In the genomic region with DNA sequence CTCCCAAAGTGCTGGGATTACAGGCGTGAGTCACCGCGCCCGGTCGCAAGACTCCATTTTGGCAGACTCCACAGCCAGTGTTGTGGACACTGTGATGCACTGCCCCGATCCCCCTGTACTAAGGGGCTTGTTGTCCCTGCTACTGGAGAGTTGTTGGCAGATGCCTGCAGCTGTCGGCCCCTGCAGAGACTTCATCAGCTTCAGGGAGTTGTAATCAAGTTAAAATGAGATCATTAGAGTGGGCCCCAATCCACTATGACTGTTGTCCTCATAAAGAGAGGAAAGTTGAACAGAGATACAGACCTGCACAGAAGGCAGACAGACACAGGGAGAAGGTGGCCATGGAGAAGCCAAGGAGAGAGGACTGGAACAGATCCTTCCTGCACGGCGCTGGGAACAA, we compare ENCODE assay signal across 20 cellular contexts.
"Had no signal": no experiment of that assay in that cellular context is flagged by ENCODE, and none has a peak within 500 bp of the region (broad histone marks: within the 10 kb centered on the region; RNA-seq: fewer than 3 reads in every experiment).

No MANE protein-coding gene starts in this region.

- ATAC-seq: effector memory CD8-positive, alpha-beta T cell; psoas muscle; right lobe of liver; stimulated activated memory B cell treated with anti-CD40 and anti-IgM and Interleukin-4, amounts not matched to agents 10 μg/mL and 1 μg/mL and 100 μg/mL, for 72 hours had no signal

- H3K4me1 Mint-ChIP-seq: activated naive CD4-positive, alpha-beta T cell treated with anti-CD3 and anti-CD28 coated beads, Interleukin-2, amount 50 U/mL, for 24 hours; stimulated activated memory B cell treated with anti-CD40 and anti-IgM and Interleukin-4, amounts not matched to agents 10 μg/mL and 1 μg/mL and 100 μg/mL, for 72 hours had no signal

- H3K9me3 Mint-ChIP-seq: activated naive CD4-positive, alpha-beta T cell treated with anti-CD3 and anti-CD28 coated beads, Interleukin-2, amount 50 U/mL, for 24 hours; effector memory CD8-positive, alpha-beta T cell; mesothelial cell of epicardium; stimulated activated memory B cell treated with anti-CD40 and anti-IgM and Interleukin-4, amounts not matched to agents 10 μg/mL and 1 μg/mL and 100 μg/mL, for 72 hours had no signal

- H3K27ac ChIP-seq: ovary, psoas muscle, right lobe of liver, thoracic aorta, upper lobe of left lung, VCaP had no signal

- H3K27me3 Mint-ChIP-seq: activated naive CD4-positive, alpha-beta T cell treated with anti-CD3 and anti-CD28 coated beads, Interleukin-2, amount 50 U/mL, for 24 hours; stimulated activated memory B cell treated with anti-CD40 and anti-IgM and Interleukin-4, amounts not matched to agents 10 μg/mL and 1 μg/mL and 100 μg/mL, for 72 hours had no signal

- H3K9me3 ChIP-seq: ovary, psoas muscle, right lobe of liver, thoracic aorta, upper lobe of left lung had no signal

- H3K4me3 Mint-ChIP-seq: activated naive CD4-positive, alpha-beta T cell treated with anti-CD3 and anti-CD28 coated beads, Interleukin-2, amount 50 U/mL, for 24 hours; effector memory CD8-positive, alpha-beta T cell; mesothelial cell of epicardium; stimulated activated memory B cell treated with anti-CD40 and anti-IgM and Interleukin-4, amounts not matched to agents 10 μg/mL and 1 μg/mL and 100 μg/mL, for 72 hours had no signal

- H3K4me3 ChIP-seq: lung, ovary, psoas muscle, right lobe of liver, smooth muscle cell, thoracic aorta, upper lobe of left lung had no signal

- DNase-seq: activated CD4-positive, alpha-beta T cell treated with anti-CD3 and anti-CD28 coated beads, Interleukin-2, amount 50 U/mL, for 1 hour; activated CD4-positive, CD25-positive, alpha-beta regulatory T cell treated with anti-CD3 and anti-CD28 coated beads, Interleukin-2, amount 50 U/mL, for 72 hours; activated gamma-delta T cell; dermis blood vessel endothelial cell; effector memory CD8-positive, alpha-beta T cell; foreskin fibroblast; hypothalamus; islet precursor cell; psoas muscle; stimulated activated CD4-positive, alpha-beta T cell treated with anti-CD3 and anti-CD28 coated beads, Interleukin-4, amount 100 ng/mL, for 4 hours; upper lobe of left lung had no signal

- H3K4me1 ChIP-seq: right lobe of liver had no signal

- H3K36me3 ChIP-seq: ovary, right lobe of liver, thoracic aorta, upper lobe of left lung had no signal

- H3K4me2 ChIP-seq: smooth muscle cell had no signal

- H3K27ac Mint-ChIP-seq: activated naive CD4-positive, alpha-beta T cell treated with anti-CD3 and anti-CD28 coated beads, Interleukin-2, amount 50 U/mL, for 24 hours; mesothelial cell of epicardium; stimulated activated memory B cell treated with anti-CD40 and anti-IgM and Interleukin-4, amounts not matched to agents 10 μg/mL and 1 μg/mL and 100 μg/mL, for 72 hours had no signal

- H3K27me3 ChIP-seq: ovary, right lobe of liver, upper lobe of left lung had no signal

- H3K36me3 Mint-ChIP-seq: activated naive CD4-positive, alpha-beta T cell treated with anti-CD3 and anti-CD28 coated beads, Interleukin-2, amount 50 U/mL, for 24 hours; mesothelial cell of epicardium; stimulated activated memory B cell treated with anti-CD40 and anti-IgM and Interleukin-4, amounts not matched to agents 10 μg/mL and 1 μg/mL and 100 μg/mL, for 72 hours had no signal
